ENCODE assay signal across 26 cellular contexts in the genomic region with DNA sequence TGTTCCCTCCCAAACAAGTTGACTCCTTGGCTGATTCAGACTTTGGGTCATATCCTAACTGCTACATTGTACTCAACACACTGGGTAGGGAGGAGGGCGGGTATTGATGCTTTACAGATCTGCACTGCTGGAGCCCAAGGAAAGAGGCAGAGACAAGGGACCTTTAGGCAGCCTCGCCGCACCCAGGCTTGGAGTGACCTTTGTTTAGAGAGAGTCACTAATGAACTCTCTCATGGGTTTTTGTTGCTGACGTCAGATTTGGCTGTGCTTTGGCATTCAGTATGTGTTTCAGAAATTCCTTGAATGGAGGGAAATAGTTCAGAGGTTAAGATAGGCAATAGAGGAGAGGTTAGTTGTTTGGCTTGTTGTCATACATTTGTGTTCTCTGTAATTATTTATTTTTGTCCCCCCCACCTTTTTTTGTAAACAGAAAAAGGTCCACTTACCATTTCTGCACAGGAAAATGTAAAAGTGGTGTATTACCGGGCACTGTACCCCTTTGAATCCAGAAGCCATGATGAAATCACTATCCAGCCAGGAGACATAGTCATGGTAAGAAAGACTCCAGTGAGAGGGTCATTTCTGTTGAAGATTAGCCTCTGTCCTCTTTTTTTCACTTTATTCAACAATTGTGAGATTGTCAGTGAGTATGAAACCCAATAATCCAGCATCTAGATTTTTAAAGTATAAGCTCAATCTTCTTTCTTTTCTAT.
DNase-seq lines count a peak whose midpoint lies in the region; FAIRE-seq and TF ChIP-seq lines count a peak whose summit lies in the region.
"Had no signal": no experiment of that assay in that cellular context is flagged by ENCODE, and none has a peak within 500 bp of the region (broad histone marks: within the 10 kb centered on the region; RNA-seq: fewer than 3 reads in every experiment).

No MANE protein-coding gene starts in this region.

- H3K4me1 ChIP-seq in adrenal gland (replicated peaks in 1 of 2) (peaks cover 0 to 13% of the 10 kb centered on the region in 2 donors), keratinocyte (ENCODE audit: control insufficient read depth, extremely low read depth, insufficient read depth, low read length) (peaks cover 21% of the 10 kb centered on the region), testis (peaks cover 9% of the 10 kb centered on the region), uterus (peaks cover 0 to 4% of the 10 kb centered on the region in 2 donors)

- no peak overlapping the region for H3K4me2 ChIP-seq in keratinocyte (ENCODE audit: control insufficient read depth, extremely low read depth, insufficient read depth, low read depth, low read length)

- peak overlapping the region in 1 of 5 donors; percentile 4 for H3K27ac ChIP-seq in adrenal gland
- no peak overlapping the region for H3K27ac ChIP-seq in keratinocyte (ENCODE audit: control insufficient read depth, insufficient read depth, low read length)
- H3K27ac ChIP-seq in testis = peak overlapping the region in 1 of 2 donors; percentile 31
- no peak overlapping the region for H3K27ac ChIP-seq in uterus
- H3K27ac ChIP-seq: ovary, suprapubic skin had no signal

- H2AFZ ChIP-seq in keratinocyte (ENCODE audit: control insufficient read depth, low read length) = no peak overlapping the region

- peaks cover 4% of the 10 kb centered on the region for H3K9me1 ChIP-seq in keratinocyte (ENCODE audit: control insufficient read depth, extremely low read depth, insufficient read depth, low read length)

- intact Hi-C loops in adrenal gland (cut with DNase I) (no loop called here), testis (cut with DNase I; ENCODE audit: low total_unique reads) (no loop called here), uterus (cut with DNase I; ENCODE audit: low total_unique reads) (no loop called here)

- H3K36me3 ChIP-seq in adrenal gland (replicated peaks in 1 of 2) = peaks cover 0 to 15% of the 10 kb centered on the region in 2 donors
- peaks cover 14 to 17% of the 10 kb centered on the region in 2 experiments for H3K36me3 ChIP-seq in keratinocyte (ENCODE audit: control insufficient read depth in 2 of 2, extremely low read depth in 1 of 2, insufficient read depth in 2 of 2, low read length in 2 of 2)
- H3K36me3 ChIP-seq in testis (ENCODE audit: low read depth, missing control alignments) = no peaks in the 10 kb centered on the region
- H3K36me3 ChIP-seq in uterus = no peaks in the 10 kb centered on the region
- H3K36me3 ChIP-seq: ovary had no signal

- H3K4me3 ChIP-seq in adrenal gland (no peak overlapping the region), fibroblast of pulmonary artery (replicated peaks; ENCODE audit: low read depth, low read length) (no peak overlapping the region), keratinocyte (ENCODE audit: control insufficient read depth in 2 of 3, extremely low read depth in 1 of 3, insufficient read depth in 2 of 3, low read depth in 1 of 3, low read length in 3 of 3) (no peak overlapping the region), testis (no peak overlapping the region), uterus (no peak overlapping the region)
- H3K4me3 ChIP-seq: ovary, suprapubic skin had no signal

- no peaks in the 10 kb centered on the region for H4K20me1 ChIP-seq in keratinocyte (ENCODE audit: control insufficient read depth, extremely low read depth, insufficient read depth, low read length)

- peak in 4 of 7 donors; percentile 21 to 76 (median 48) for DNase-seq in adrenal gland
- peak; percentile 29 for DNase-seq in fibroblast of pulmonary artery (ENCODE audit: low read depth)
- DNase-seq in keratinocyte (ENCODE audit: low read depth, low spot score) = no peak
- DNase-seq in testis = peak; percentile 73
- no peak for DNase-seq in RPMI8226
- DNase-seq in uterus = no peak
- no peak for DNase-seq in LoVo (ENCODE audit: low spot score)
- DNase-seq: activated CD4-positive, alpha-beta T cell treated with anti-CD3 and anti-CD28 coated beads for 36 hours; activated CD8-positive, alpha-beta memory T cell treated with anti-CD3 and anti-CD28 coated beads for 24 hours; activated naive CD4-positive, alpha-beta T cell treated with Interleukin-2 at 50 U/mL for 16 hours; activated T-cell treated with anti-CD3 and anti-CD28 coated beads, Interleukin-2, amount 50 U/mL, for 48 hours; anterior cingulate cortex; CD4-positive, CD25-positive, alpha-beta regulatory T cell; cerebellar nuclear complex; H9; mesendoderm; MV-4-11; naive B cell; NCI-H1694; NCI-H345; NCI-H82; OCI-M1; ovary; SHP77; T-cell had no signal

- no peak overlapping the region for H3K9ac ChIP-seq in keratinocyte (ENCODE audit: control insufficient read depth, extremely low read depth, insufficient read depth, low read length)

- H3K27me3 ChIP-seq in adrenal gland = no peaks in the 10 kb centered on the region
- no peaks in the 10 kb centered on the region for H3K27me3 ChIP-seq in keratinocyte (ENCODE audit: control insufficient read depth, extremely low read depth, insufficient read depth, low read length)
- H3K27me3 ChIP-seq in testis = no peaks in the 10 kb centered on the region
- no peaks in the 10 kb centered on the region for H3K27me3 ChIP-seq in uterus
- H3K27me3 ChIP-seq: ovary, suprapubic skin had no signal

- FAIRE-seq in keratinocyte (lab: Jason Lieb, UNC) = peak; percentile 46

- WGBS in adrenal gland, 4 donors = 80 to 86% (median 85%) methylated on average over 5 of the region's 5 CpGs
- 71 to 72% methylated on average over 5 of the region's 5 CpGs for WGBS in testis, 2 donors

- H3K79me2 ChIP-seq in keratinocyte (ENCODE audit: control insufficient read depth, insufficient read depth, low read length) = no peaks in the 10 kb centered on the region

- no peaks in the 10 kb centered on the region for H3K9me3 ChIP-seq in adrenal gland (replicated peaks in 1 of 3)
- H3K9me3 ChIP-seq in keratinocyte (ENCODE audit: control insufficient read depth, low read depth, low read length) = no peaks in the 10 kb centered on the region
- no peaks in the 10 kb centered on the region for H3K9me3 ChIP-seq in testis
- H3K9me3 ChIP-seq in uterus = no peaks in the 10 kb centered on the region
- H3K9me3 ChIP-seq: ovary, suprapubic skin had no signal

- TF ChIP-seq CTCF in adrenal gland (IDR thresholded peaks at IDR 0.05) = no peak
- TF ChIP-seq CTCF in fibroblast of pulmonary artery (IDR thresholded peaks at IDR 0.05; ENCODE audit: low read length, missing control alignments) = no peak
- TF ChIP-seq CTCF in keratinocyte (optimal IDR thresholded peaks at IDR 0.05 in 1 of 3, IDR thresholded peaks at IDR 0.05 in 1 of 3, conservative IDR thresholded peaks at IDR 0.05 in 1 of 3; ENCODE audit: extremely low read depth in 1 of 3, insufficient read depth in 2 of 3, low read length in 3 of 3) = no peak
- no peak for TF ChIP-seq CTCF in testis (IDR thresholded peaks at IDR 0.05)
- TF ChIP-seq CTCF in uterus (IDR thresholded peaks at IDR 0.05) = no peak

- TF ChIP-seq POLR2A in adrenal gland (IDR thresholded peaks at IDR 0.05) (no peak), testis (IDR thresholded peaks at IDR 0.05) (no peak), uterus (IDR thresholded peaks at IDR 0.05) (no peak)

- dilution Hi-C loops in keratinocyte (cut with MboI; ENCODE audit: extremely low pct_ligation_motif_present, low sequenced_read_pairs) = no loop called here

Comparison
In these comparisons a context has a peak if more than half of its experiments do, and no peak if none do; other contexts are left out.
1. DNase-seq: peak in adrenal gland (4 of 7), fibroblast of pulmonary artery (single experiment) and testis (single experiment); none in keratinocyte (single experiment), RPMI8226 (single experiment), uterus (0 of 2) and LoVo (single experiment).